14 cellular contexts compared by ENCODE assay signal in genomic region chr19:6572217-6572616, GRCh38. TPM values are rescaled to one million over a fixed set of nuclear protein-coding genes. Genes with fewer than 3 reads are reported as not detected.
DNase-seq lines count a peak whose midpoint lies in the region; ATAC-seq and TF ChIP-seq lines count a peak whose summit lies in the region.
"Had no signal": no experiment of that assay in that cellular context is flagged by ENCODE, and none has a peak within 500 bp of the region (broad histone marks: within the 10 kb centered on the region; RNA-seq: fewer than 3 reads in every experiment).

No MANE protein-coding gene starts in this region.

- H3K27me3 ChIP-seq in lower lobe of right lung (ENCODE audit: low read depth), result no peaks in the 10 kb centered on the region
- H3K27me3 ChIP-seq in transverse colon, result peaks cover 29% of the 10 kb centered on the region

- WGBS in transverse colon (ENCODE audit: low coverage in 1 of 2), 2 donors, result 60% methylated on average over 4 of the region's 4 CpGs; no CpG with 5 or more reads in 1 of the 2 donors

- no peak for TF ChIP-seq POLR2A in transverse colon (IDR thresholded peaks at IDR 0.05)

- intact Hi-C loops in Right ventricle myocardium inferior (cut with DNase I), result no loop called here
- intact Hi-C loops in cardiac septum (cut with DNase I), result no loop called here
- intact Hi-C loops in lower lobe of right lung (cut with DNase I), result no loop called here
- intact Hi-C loops in transverse colon (cut with DNase I; ENCODE audit: low total_unique reads), result no loop called here

- DNase-seq in Right ventricle myocardium inferior (ENCODE audit: missing footprints) (no peak), cardiac septum (ENCODE audit: low spot score) (no peak), UCSD-AML1 (lab: John Stamatoyannopoulos, UW; ENCODE audit: unreplicated experiment) (peak; percentile 70), lower lobe of right lung (peak; percentile 56), transverse colon (peak; percentile 32), NCI-H774 (lab: John Stamatoyannopoulos, UW) (no peak), GM03348 (ENCODE audit: low spot score) (no peak)
- DNase-seq: effector memory CD4-positive, alpha-beta T cell; EL; GOT3; NCI-H526 treated with DMSO at 0.1 percent for 48 hours; stimulated activated naive CD4-positive, alpha-beta T cell had no signal

- TF ChIP-seq CTCF in lower lobe of right lung (IDR thresholded peaks at IDR 0.05), result no peak
- TF ChIP-seq CTCF in transverse colon (IDR thresholded peaks at IDR 0.05), result no peak

- H3K36me3 ChIP-seq in lower lobe of right lung (no peaks in the 10 kb centered on the region), transverse colon (no peaks in the 10 kb centered on the region)
- H3K36me3 ChIP-seq: pancreas had no signal

- no peak for TF ChIP-seq EP300 in transverse colon (IDR thresholded peaks at IDR 0.05; ENCODE audit: low read depth)

- H3K4me3 ChIP-seq in lower lobe of right lung, result no peak overlapping the region
- H3K4me3 ChIP-seq in transverse colon, result no peak overlapping the region
- H3K4me3 ChIP-seq: pancreas had no signal

- H3K9me3 ChIP-seq in lower lobe of right lung (peaks cover 3% of the 10 kb centered on the region), transverse colon (peaks cover 0 to 8% of the 10 kb centered on the region in 2 donors)
- H3K9me3 ChIP-seq: pancreas had no signal

- H3K27ac ChIP-seq in lower lobe of right lung, result no peak overlapping the region
- no peak overlapping the region for H3K27ac ChIP-seq in transverse colon
- H3K27ac ChIP-seq: pancreas had no signal

- ATAC-seq in Right ventricle myocardium inferior (peak; percentile 28), lower lobe of right lung (peak; percentile 59 to 80), HG03571 (IDR thresholded peaks at IDR 0.05; ENCODE audit: unreplicated experiment) (no peak)

- in situ Hi-C loops in transverse colon (cut with MboI; ENCODE audit: low pct_ligation_motif_present in 1 of 4, low pct_unique_long_range_greater_than_20kb in 1 of 4, low sequenced_read_pairs in 3 of 4), result no loop called here

- H3K4me1 ChIP-seq in lower lobe of right lung (peaks cover 1% of the 10 kb centered on the region), transverse colon (peaks cover 0 to 13% (median 7%) of the 10 kb centered on the region in 4 donors)
- H3K4me1 ChIP-seq: pancreas had no signal

RNA-seq across cellular contexts. Expression of gene CD70, which starts 18.7 kb away (rescaled TPM):
- total RNA-seq in Right ventricle myocardium inferior (not detected), cardiac septum (not detected), lower lobe of right lung (2.6 TPM), transverse colon (not detected)

RNA-seq across cellular contexts. Expression of gene TNFSF9, which starts 41.4 kb away (rescaled TPM):
- total RNA-seq in Right ventricle myocardium inferior, result 0.78 TPM
- total RNA-seq in cardiac septum, result not detected
- 4.1 TPM for total RNA-seq in lower lobe of right lung
- 1 to 10 TPM in 1 of 4 donors, under 1 TPM in 1, not detected in 2; 0.95 to 2.7 TPM for total RNA-seq in transverse colon

Comparison
In these comparisons a context has a peak if more than half of its experiments do, and no peak if none do; other contexts are left out.
1. DNase-seq: peak in UCSD-AML1 (single experiment), lower lobe of right lung (single experiment) and transverse colon (single experiment); none in Right ventricle myocardium inferior (single experiment), cardiac septum (single experiment), NCI-H774 (single experiment) and GM03348 (single experiment).